Comparison of ENCODE assay signal across 1 cellular context in the genomic region with DNA sequence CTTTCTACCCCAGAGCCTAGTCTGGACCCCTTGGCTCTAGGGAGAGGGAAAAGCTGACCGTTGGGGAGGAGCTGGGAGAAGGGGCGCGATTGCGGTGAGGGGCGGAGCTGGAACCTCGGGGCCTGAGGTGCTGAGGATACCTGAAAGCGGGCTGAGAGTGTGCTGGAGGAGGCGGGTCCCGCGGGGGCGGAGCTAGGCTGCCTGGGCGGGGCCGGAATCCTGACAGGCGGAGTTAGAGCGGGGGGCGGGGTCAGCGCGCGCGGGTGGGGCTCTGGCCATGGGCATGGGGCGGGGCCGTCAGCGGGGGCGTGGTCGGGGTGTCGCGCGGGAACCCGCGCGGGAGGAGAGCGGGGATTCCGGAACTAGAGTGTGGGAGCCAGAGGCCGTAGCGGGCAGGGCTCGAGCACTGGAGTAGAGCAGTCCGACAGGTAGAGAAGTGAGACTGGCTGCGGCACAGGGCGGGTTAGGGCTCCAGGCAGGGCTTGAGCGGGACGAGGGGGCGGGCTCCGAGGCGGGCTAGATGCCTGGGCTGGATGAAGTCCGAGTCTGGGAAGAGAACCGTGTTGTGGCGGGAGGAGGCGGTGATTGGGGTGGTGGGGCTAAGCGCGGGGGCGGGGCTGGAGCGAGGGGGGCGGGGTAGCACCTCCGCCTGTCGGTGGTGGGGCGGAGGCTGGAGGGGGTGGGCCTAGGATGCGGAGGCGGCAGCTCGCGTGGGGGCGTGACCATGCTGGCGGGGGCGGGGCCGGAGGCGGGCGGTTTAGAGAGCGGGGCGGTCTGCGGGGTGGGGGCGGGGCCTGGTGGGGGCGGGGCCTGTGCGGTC.
TF ChIP-seq lines count a peak whose summit lies in the region.

A gene (plus strand): TSS at position 815 of the 820 bp plus-strand sequence. CDS start 35 bp downstream, outside the sequence.

TF ChIP-seq in A549, 52 proteins besides CTCF, POLR2A, EP300 and RAD21 (continued from another document):
- TF ChIP-seq, protein P1, sequence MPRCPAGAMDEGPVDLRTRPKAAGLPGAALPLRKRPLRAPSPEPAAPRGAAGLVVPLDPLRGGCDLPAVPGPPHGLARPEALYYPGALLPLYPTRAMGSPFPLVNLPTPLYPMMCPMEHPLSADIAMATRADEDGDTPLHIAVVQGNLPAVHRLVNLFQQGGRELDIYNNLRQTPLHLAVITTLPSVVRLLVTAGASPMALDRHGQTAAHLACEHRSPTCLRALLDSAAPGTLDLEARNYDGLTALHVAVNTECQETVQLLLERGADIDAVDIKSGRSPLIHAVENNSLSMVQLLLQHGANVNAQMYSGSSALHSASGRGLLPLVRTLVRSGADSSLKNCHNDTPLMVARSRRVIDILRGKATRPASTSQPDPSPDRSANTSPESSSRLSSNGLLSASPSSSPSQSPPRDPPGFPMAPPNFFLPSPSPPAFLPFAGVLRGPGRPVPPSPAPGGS (IDR thresholded peaks at IDR 0.05): 0 out of 3 replicates have a peak, but pooled peaks have one; percentile 33
- TF ChIP-seq KDM1A (IDR thresholded peaks at IDR 0.05; ENCODE audit: low read depth) (no peak), SMC3 (IDR thresholded peaks at IDR 0.05) (no peak), GATA3 (IDR thresholded peaks at IDR 0.05; ENCODE audit: borderline replicate concordance) (peak; percentile 8; the same call in 1 of the 2 replicates), JUN (IDR thresholded peaks at IDR 0.05) (0 out of 5 replicates have a peak, but pooled peaks of 1 of the 2 experiments have one; percentile 22)
